8 cellular contexts compared by ENCODE assay signal in the genomic region with DNA sequence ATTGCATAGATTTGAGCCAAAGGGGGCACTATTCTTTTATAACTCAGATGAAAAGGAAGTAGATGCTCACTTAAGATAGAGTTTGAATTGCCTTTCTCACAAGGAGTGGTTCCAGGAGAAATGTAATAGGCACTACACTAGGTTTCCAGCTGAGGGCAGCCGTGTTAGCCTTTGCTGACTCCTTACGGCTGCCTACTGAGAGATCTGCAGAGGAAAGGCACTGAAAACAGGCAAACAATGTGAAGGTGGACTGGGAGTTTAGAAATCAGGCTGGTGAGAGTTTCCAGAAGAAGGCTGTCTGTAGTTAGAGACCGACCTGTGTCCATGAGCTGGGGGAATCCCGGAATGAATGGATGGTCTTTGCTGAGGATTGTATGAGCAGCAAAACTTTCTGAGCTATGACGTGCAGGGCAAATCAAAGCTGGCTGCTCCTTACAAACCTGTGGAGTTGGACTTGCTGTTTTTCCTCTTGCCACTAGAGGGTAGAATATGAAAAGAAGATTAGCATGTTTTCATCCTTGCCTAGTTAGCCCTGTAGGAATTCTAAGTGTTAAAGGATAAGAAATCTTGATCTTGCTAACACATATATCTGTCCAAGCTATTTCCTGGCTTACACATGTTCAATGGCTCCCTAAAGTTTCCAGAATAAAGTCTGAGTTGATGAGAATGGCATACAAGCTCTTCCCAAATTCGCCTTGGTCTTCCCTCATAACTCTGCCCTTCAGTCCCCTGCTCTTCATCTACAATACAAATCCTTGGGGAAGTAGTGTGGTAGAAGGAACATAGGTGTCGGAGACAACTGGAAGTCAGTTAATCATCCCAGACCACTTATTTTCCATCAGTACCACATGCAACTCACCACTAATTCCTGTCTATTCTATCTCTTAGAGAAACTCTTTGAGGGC. TPM values are rescaled to one million over a fixed set of nuclear protein-coding genes. Genes with fewer than 3 reads are reported as not detected.
DNase-seq lines count a peak whose midpoint lies in the region; ATAC-seq and TF ChIP-seq lines count a peak whose summit lies in the region.

No MANE protein-coding gene starts in this region.

- DNase-seq in BE2C (peak; percentile 37), GM23248 (peak; percentile 92), NCI-H1930 (lab: John Stamatoyannopoulos, UW) (peak; percentile 3 to 59), T-helper 22 cell (ENCODE audit: low read depth) (peak; percentile 12), astrocyte of the spinal cord (ENCODE audit: low read depth, low spot score) (peak; percentile 90), hippocampal formation (lab: John Stamatoyannopoulos, UW) (peak; percentile 63 to 94)

- H3K4me2 ChIP-seq in GM23248 (ENCODE audit: unreplicated experiment), result peak overlapping the region; percentile 96

- H3K9me2 ChIP-seq in GM23248 (ENCODE audit: insufficient read depth), result no peaks in the 10 kb centered on the region

- TF ChIP-seq CTCF in BE2C (IDR thresholded peaks at IDR 0.05; ENCODE audit: low read depth, low read length) (peak; percentile 55), astrocyte of the spinal cord (IDR thresholded peaks at IDR 0.05; ENCODE audit: low read depth, low read length) (peak; percentile 72)

- no peaks in the 10 kb centered on the region for H3K27me3 ChIP-seq in BE2C
- no peaks in the 10 kb centered on the region for H3K27me3 ChIP-seq in GM23248 (replicated peaks; ENCODE audit: insufficient read depth)
- H3K27me3 ChIP-seq in rectal smooth muscle tissue (ENCODE audit: control insufficient read depth, insufficient read depth, low read length), result no peaks in the 10 kb centered on the region

- H3K4me1 ChIP-seq in BE2C (no peaks in the 10 kb centered on the region), GM23248 (ENCODE audit: insufficient read depth) (0 out of 2 replicates have a peak, but pooled peaks cover 3% of the 10 kb centered on the region), rectal smooth muscle tissue (ENCODE audit: control insufficient read depth, insufficient read depth, low read length) (peaks cover 6% of the 10 kb centered on the region)

- peaks cover 14% of the 10 kb centered on the region for H3F3A ChIP-seq in GM23248 (ENCODE audit: insufficient read depth)

- in situ Hi-C loops in GM23248 (cut with MboI), result loop anchor here (25.0 kb wide), 1 partner anchor 167 kb away; no protein-coding TSS in a partner anchor
- in situ Hi-C loops in astrocyte of the spinal cord (cut with HindIII; ENCODE audit: low sequenced_read_pairs), result no loop called here

- 21 to 24% methylated on average over 7 of the region's 7 CpGs for WGBS in GM23248 (ENCODE audit: low coverage in 1 of 2, low lambda C conversion rate in 2 of 2, missing lambda C conversion rate in 2 of 2), 2 experiments

- H3K27ac ChIP-seq in GM23248 (peak overlapping the region; percentile 47), rectal smooth muscle tissue (ENCODE audit: low read depth, low read length) (peak overlapping the region; percentile 34)

- H2AFZ ChIP-seq in GM23248, result peak overlapping the region; percentile 90

- H3K9ac ChIP-seq in GM23248 (no peak overlapping the region), rectal smooth muscle tissue (ENCODE audit: low read length) (no peak overlapping the region)

- H3K36me3 ChIP-seq in BE2C (no peaks in the 10 kb centered on the region), GM23248 (ENCODE audit: low read depth) (no peaks in the 10 kb centered on the region), rectal smooth muscle tissue (ENCODE audit: control insufficient read depth, insufficient read depth, low read length) (no peaks in the 10 kb centered on the region)

- H3K4me3 ChIP-seq in BE2C (ENCODE audit: low read depth, low read length) (peak overlapping the region; percentile 15; the same call in 1 of the 2 replicates), GM23248 (peak overlapping the region; percentile 66), astrocyte of the spinal cord (ENCODE audit: low read depth, low read length) (no peak overlapping the region), rectal smooth muscle tissue (ENCODE audit: low read length) (peak overlapping the region; percentile 9)

- H4K20me1 ChIP-seq in GM23248 (ENCODE audit: insufficient read depth), result no peaks in the 10 kb centered on the region

- H3K79me2 ChIP-seq in GM23248 (ENCODE audit: insufficient read depth), result no peaks in the 10 kb centered on the region

- ATAC-seq in GM21717 (IDR thresholded peaks at IDR 0.05; ENCODE audit: unreplicated experiment), result no peak

- H3K9me3 ChIP-seq in BE2C, result no peaks in the 10 kb centered on the region
- no peaks in the 10 kb centered on the region for H3K9me3 ChIP-seq in GM23248 (ENCODE audit: low read depth)

RNA-seq across cellular contexts. Expression of gene TAOK1, which starts 20.1 kb away (rescaled TPM):
- polyA plus RNA-seq in BE2C (2012; ENCODE audit: insufficient read depth, insufficient read length, low read depth), result 7.6 TPM
- 48.4 and 49.9 TPM in 2 replicates for total RNA-seq in GM23248 (2014; rRNA removed; shearing (Covaris generic))
- polyA plus RNA-seq in GM23248 (2016; fragmentation: Nextera tagmentation; extraction: Ambion mirVana), result 7.1 and 7.6 TPM in 2 replicates

Comparison
In these comparisons a context has a peak if more than half of its experiments do, and no peak if none do; other contexts are left out.
1. DNase-seq: peak in every context shown above with its lines; median percentile 92 in GM23248; 90 in astrocyte of the spinal cord; 78 in hippocampal formation; 37 in BE2C; 31 in NCI-H1930; 12 in T-helper 22 cell.